In genomic region chr19:9786342-9786741, GRCh38 we compare ENCODE assay signal across 8 cellular contexts. TPM values are rescaled to one million over a fixed set of nuclear protein-coding genes. Genes with fewer than 3 reads are reported as not detected.
DNase-seq lines count a peak whose midpoint lies in the region; ATAC-seq and TF ChIP-seq lines count a peak whose summit lies in the region.

No MANE protein-coding gene starts in this region.

- peak overlapping the region; percentile 37 for H2AFZ ChIP-seq in fibroblast of lung (ENCODE audit: low read length)
- H2AFZ ChIP-seq in trophoblast cell (ENCODE audit: insufficient read depth, low read length, poor library complexity) = no peak overlapping the region

- no peaks in the 10 kb centered on the region for H3K27me3 Mint-ChIP-seq in CD8-positive, alpha-beta memory T cell

- H3K79me1 ChIP-seq in trophoblast cell (ENCODE audit: low read length) = peaks cover 3% of the 10 kb centered on the region

- no peaks in the 10 kb centered on the region for H3K9me3 ChIP-seq in CD8-positive, alpha-beta memory T cell (ENCODE audit: low read length)
- H3K9me3 ChIP-seq in SJSA1 (replicated peaks) = peaks cover 3% of the 10 kb centered on the region; the same call in 1 of the 2 replicates
- H3K9me3 ChIP-seq in fibroblast of lung (ENCODE audit: control insufficient read depth, insufficient read depth, low read depth, low read length) = no peaks in the 10 kb centered on the region
- H3K9me3 ChIP-seq in trophoblast cell (ENCODE audit: insufficient read depth, low read depth, low read length) = peaks cover 2% of the 10 kb centered on the region

- H4K20me1 ChIP-seq in fibroblast of lung (ENCODE audit: control insufficient read depth, extremely low read depth, insufficient read depth, low read length) = no peaks in the 10 kb centered on the region

- no peak for TF ChIP-seq CTCF in fibroblast of lung (conservative IDR thresholded peaks at IDR 0.05 in 1 of 2, IDR thresholded peaks at IDR 0.05 in 1 of 2; ENCODE audit: low read depth in 1 of 2, low read length in 2 of 2)

- no peak overlapping the region for H3K18ac ChIP-seq in trophoblast cell (ENCODE audit: low read length)

- no peak overlapping the region for H3K4ac ChIP-seq in trophoblast cell (ENCODE audit: low read depth, low read length)

- CTCF ChIA-PET in CD8-positive, alpha-beta memory T cell (lab: Charles Lee) = no interaction called here

- no peak overlapping the region for H3K23ac ChIP-seq in trophoblast cell (ENCODE audit: low read length)

- H3K36me3 ChIP-seq in CD8-positive, alpha-beta memory T cell (ENCODE audit: insufficient read depth, low read length) = no peaks in the 10 kb centered on the region
- H3K36me3 ChIP-seq in SJSA1 (no peaks in the 10 kb centered on the region), fibroblast of lung (ENCODE audit: control insufficient read depth, insufficient read depth, low read length) (no peaks in the 10 kb centered on the region), trophoblast cell (ENCODE audit: control insufficient read depth in 1 of 2, insufficient read depth in 2 of 2, low read length in 2 of 2) (no peaks in the 10 kb centered on the region)

- H3K4me2 ChIP-seq in fibroblast of lung (ENCODE audit: extremely low read depth, insufficient read depth, low read length) (peak overlapping the region; percentile 4), trophoblast cell (ENCODE audit: low read length) (peak overlapping the region; percentile 97)

- H3K9ac ChIP-seq in fibroblast of lung (ENCODE audit: insufficient read depth, low read length) (no peak overlapping the region), trophoblast cell (ENCODE audit: low read length) (no peak overlapping the region)

- no peak overlapping the region for H2AK5ac ChIP-seq in trophoblast cell (ENCODE audit: low read length)

- H3K4me3 ChIP-seq in CD8-positive, alpha-beta memory T cell (ENCODE audit: low read length) = peak overlapping the region; percentile 85
- H3K4me3 ChIP-seq in SJSA1 = peak overlapping the region; percentile 54
- H3K4me3 ChIP-seq in fibroblast of lung (replicated peaks in 1 of 4; ENCODE audit: control extremely low read depth in 1 of 4, insufficient read depth in 1 of 4, low read depth in 3 of 4, low read length in 4 of 4) = peak overlapping the region in 3 of 4 experiments; percentile 62 to 89 (median 89)
- H3K4me3 ChIP-seq in trophoblast cell (ENCODE audit: low read depth, low read length) = no peak overlapping the region

- no peak overlapping the region for H2BK120ac ChIP-seq in trophoblast cell (ENCODE audit: insufficient read depth, low read length, poor library complexity)

- peaks cover 0 to 11% (median 2%) of the 10 kb centered on the region in 3 donors for H3K36me3 Mint-ChIP-seq in CD8-positive, alpha-beta memory T cell

- H3K4me3 Mint-ChIP-seq in CD8-positive, alpha-beta memory T cell = peak overlapping the region; percentile 78 to 97 (median 85)

- no peak overlapping the region for H3K27ac ChIP-seq in CD8-positive, alpha-beta memory T cell (ENCODE audit: low read depth, low read length)
- H3K27ac ChIP-seq in SJSA1 = no peak overlapping the region
- peak overlapping the region; percentile 25 for H3K27ac ChIP-seq in fibroblast of lung (ENCODE audit: insufficient read depth, low read length)
- no peak overlapping the region for H3K27ac ChIP-seq in trophoblast cell (ENCODE audit: low read depth, low read length)

- peaks cover 16% of the 10 kb centered on the region for H3K4me1 ChIP-seq in CD8-positive, alpha-beta memory T cell (ENCODE audit: insufficient read depth, low read length)
- H3K4me1 ChIP-seq in SJSA1 (replicated peaks) (peaks cover 4% of the 10 kb centered on the region), fibroblast of lung (ENCODE audit: control insufficient read depth, extremely low read depth, insufficient read depth, low read length) (no peaks in the 10 kb centered on the region), trophoblast cell (ENCODE audit: control insufficient read depth in 1 of 2, insufficient read depth in 2 of 2, low read length in 2 of 2) (peaks cover 0 to 6% of the 10 kb centered on the region in 2 experiments)

- H4K91ac ChIP-seq in trophoblast cell (ENCODE audit: low read depth, low read length) = peak overlapping the region; percentile 21

- peaks cover 28 to 36% (median 31%) of the 10 kb centered on the region in 3 donors for H3K4me1 Mint-ChIP-seq in CD8-positive, alpha-beta memory T cell

- ATAC-seq in HG03097 (IDR thresholded peaks at IDR 0.05; ENCODE audit: low FRiP score, unreplicated experiment) (no peak), GM18520 (IDR thresholded peaks at IDR 0.05; ENCODE audit: unreplicated experiment) (no peak), HG02981 (IDR thresholded peaks at IDR 0.05; ENCODE audit: unreplicated experiment) (no peak)

- peak overlapping the region; percentile 43 for H4K8ac ChIP-seq in trophoblast cell (ENCODE audit: low read depth, low read length)

- no peak overlapping the region for H2BK5ac ChIP-seq in trophoblast cell (ENCODE audit: low read depth, low read length, poor library complexity)

- H3K27ac Mint-ChIP-seq in CD8-positive, alpha-beta memory T cell = peak overlapping the region; percentile 90 to 99 (median 98)

- no peak overlapping the region for H4K12ac ChIP-seq in trophoblast cell (ENCODE audit: low read depth, low read length)

- peak overlapping the region; percentile 26 for H3K14ac ChIP-seq in trophoblast cell (ENCODE audit: low read length)

- no peak for DNase-seq in CD8-positive, alpha-beta memory T cell
- DNase-seq in SJSA1 (ENCODE audit: low read depth in 1 of 2, low spot score in 2 of 2) (no peak), fibroblast of lung (ENCODE audit: low read depth in 2 of 2) (no peak), trophoblast cell (no peak), cerebellar nuclear complex (lab: John Stamatoyannopoulos, UW) (no peak)

- no CpG with 5 or more reads among the region's 9 CpGs for WGBS in trophoblast cell (ENCODE audit: extremely low coverage, insufficient coverage, insufficient read length)

- H3K79me2 ChIP-seq in fibroblast of lung (ENCODE audit: control insufficient read depth, insufficient read depth, low read length) (no peaks in the 10 kb centered on the region), trophoblast cell (ENCODE audit: control insufficient read depth, insufficient read depth, low read length, poor library complexity) (no peaks in the 10 kb centered on the region)

- POLR2A ChIA-PET in CD8-positive, alpha-beta memory T cell (lab: Charles Lee) = no interaction called here

- no peaks in the 10 kb centered on the region for H3K27me3 ChIP-seq in CD8-positive, alpha-beta memory T cell (ENCODE audit: insufficient read depth, low read length, poor library complexity, severe bottlenecking)
- H3K27me3 ChIP-seq in SJSA1 (replicated peaks) (no peaks in the 10 kb centered on the region), fibroblast of lung (ENCODE audit: control insufficient read depth, insufficient read depth, low read length) (no peaks in the 10 kb centered on the region), trophoblast cell (ENCODE audit: insufficient read depth, low read length) (no peaks in the 10 kb centered on the region)

- H3K9me3 Mint-ChIP-seq in CD8-positive, alpha-beta memory T cell = no peaks in the 10 kb centered on the region

- no peak overlapping the region for H2BK12ac ChIP-seq in trophoblast cell (ENCODE audit: low read length)

RNA-seq across cellular contexts. Expression of gene ZNF846, which starts 17.8 kb away (rescaled TPM):
- total RNA-seq in CD8-positive, alpha-beta memory T cell = 1 to 10 TPM; 5.1 to 5.9 TPM
- polyA plus RNA-seq in CD8-positive, alpha-beta memory T cell = 7.5 TPM
- 3.5 and 6.3 TPM in 2 replicates for total RNA-seq in SJSA1 (2014; rRNA removed; shearing (Covaris generic))
- total RNA-seq in fibroblast of lung = 11.8 and 20.8 TPM in 2 replicates
- 6.2 and 7.4 TPM in 2 replicates for polyA plus RNA-seq in fibroblast of lung
- polyA plus RNA-seq in fibroblast of lung (2012) = 4.8 and 5.6 TPM in 2 replicates
- 1.7 and 5.7 TPM in 2 replicates for polyA minus RNA-seq in fibroblast of lung (ENCODE audit: low replicate concordance)
- 6.0 and 6.3 TPM in 2 replicates for polyA plus RNA-seq in trophoblast cell (2013)

RNA-seq across cellular contexts. Expression of gene FBXL12, which starts 32.5 kb away (rescaled TPM):
- total RNA-seq in CD8-positive, alpha-beta memory T cell = 10 to 100 TPM; 24.6 to 25.3 TPM
- polyA plus RNA-seq in CD8-positive, alpha-beta memory T cell = 17.2 TPM
- total RNA-seq in SJSA1 (2014; rRNA removed; shearing (Covaris generic)) = 16.9 and 34.1 TPM in 2 replicates
- 13.9 and 23.1 TPM in 2 replicates for total RNA-seq in fibroblast of lung
- 20.3 and 20.7 TPM in 2 replicates for polyA plus RNA-seq in fibroblast of lung
- polyA plus RNA-seq in fibroblast of lung (2012) = 22.1 and 23.2 TPM in 2 replicates
- 16.3 and 17.5 TPM in 2 replicates for polyA minus RNA-seq in fibroblast of lung (ENCODE audit: low replicate concordance)
- polyA plus RNA-seq in trophoblast cell (2013) = 30.8 and 31.5 TPM in 2 replicates

RNA-seq across cellular contexts. Expression of gene UBL5, which starts 41.4 kb away (rescaled TPM):
- 100 to 1,000 TPM; 326 to 340 TPM for total RNA-seq in CD8-positive, alpha-beta memory T cell
- polyA plus RNA-seq in CD8-positive, alpha-beta memory T cell = 789 TPM
- total RNA-seq in SJSA1 (2014; rRNA removed; shearing (Covaris generic)) = 472 and 541 TPM in 2 replicates
- total RNA-seq in fibroblast of lung = 151 and 154 TPM in 2 replicates
- 1,038 and 1,336 TPM in 2 replicates for polyA plus RNA-seq in fibroblast of lung
- 594 and 704 TPM in 2 replicates for polyA plus RNA-seq in fibroblast of lung (2012)
- polyA minus RNA-seq in fibroblast of lung (ENCODE audit: low replicate concordance) = 55.7 and 76.6 TPM in 2 replicates
- 314 and 343 TPM in 2 replicates for polyA plus RNA-seq in trophoblast cell (2013)

RNA-seq across cellular contexts. Expression of gene PIN1, which starts 48.8 kb away (rescaled TPM):
- 100 to 1,000 TPM; 103 to 110 TPM for total RNA-seq in CD8-positive, alpha-beta memory T cell
- polyA plus RNA-seq in CD8-positive, alpha-beta memory T cell = 112 TPM
- 171 and 230 TPM in 2 replicates for total RNA-seq in SJSA1 (2014; rRNA removed; shearing (Covaris generic))
- 76.8 and 98.8 TPM in 2 replicates for total RNA-seq in fibroblast of lung
- 33.4 and 54.1 TPM in 2 replicates for polyA plus RNA-seq in fibroblast of lung
- polyA plus RNA-seq in fibroblast of lung (2012) = 72.9 and 116 TPM in 2 replicates
- 10.7 and 22.7 TPM in 2 replicates for polyA minus RNA-seq in fibroblast of lung (ENCODE audit: low replicate concordance)
- polyA plus RNA-seq in trophoblast cell (2013) = 45.0 and 50.2 TPM in 2 replicates
